27 cellular contexts compared by ENCODE assay signal in the genomic region with DNA sequence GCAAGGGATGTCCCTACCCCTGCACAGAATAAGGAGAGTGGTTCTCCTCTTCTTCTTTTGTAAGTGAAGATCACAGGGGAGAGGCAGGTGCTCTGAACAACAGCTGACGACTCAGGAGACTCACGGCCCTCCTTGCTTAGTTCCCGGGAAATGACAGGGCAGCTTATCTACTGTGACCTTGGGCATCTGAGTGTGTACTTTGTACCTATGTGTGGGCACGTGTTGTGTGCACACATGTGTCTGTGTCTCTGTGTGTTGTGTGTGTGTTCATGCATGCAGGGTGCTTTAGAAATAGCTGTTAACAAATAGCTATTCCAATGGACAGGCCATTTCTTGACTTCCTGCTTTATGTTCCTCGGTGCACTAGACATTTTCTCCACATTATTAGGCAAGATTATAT.
"Had no signal": no experiment of that assay in that cellular context is flagged by ENCODE, and none has a peak within 500 bp of the region (broad histone marks: within the 10 kb centered on the region; RNA-seq: fewer than 3 reads in every experiment).

No MANE protein-coding gene starts in this region.

- FAIRE-seq: colon, endometrium, endothelial cell of umbilical vein, frontal cortex had no signal

- H3K27ac Mint-ChIP-seq: dendritic cell treated with granulocyte-macrophage colony-stimulating factor and Interleukin-4, amounts not matched to agents 40 ng/mL and 50 ng/mL, for 4 days; effector memory CD8-positive, alpha-beta T cell; endodermal cell had no signal

- H3K27me3 Mint-ChIP-seq: dendritic cell treated with granulocyte-macrophage colony-stimulating factor and Interleukin-4, amounts not matched to agents 40 ng/mL and 50 ng/mL, for 4 days had no signal

- H3K9me3 Mint-ChIP-seq: dendritic cell treated with granulocyte-macrophage colony-stimulating factor and Interleukin-4, amounts not matched to agents 40 ng/mL and 50 ng/mL, for 4 days; endodermal cell had no signal

- H3K27me3 ChIP-seq: colonic mucosa, foreskin keratinocyte, gastrocnemius medialis had no signal

- H3K4me1 ChIP-seq: colonic mucosa, esophagus muscularis mucosa, esophagus squamous epithelium, foreskin keratinocyte, gastrocnemius medialis, gastroesophageal sphincter, heart left ventricle had no signal

- H3K4me1 Mint-ChIP-seq: endodermal cell had no signal

- H3K36me3 ChIP-seq: colonic mucosa, esophagus muscularis mucosa, esophagus squamous epithelium, gastrocnemius medialis, gastroesophageal sphincter, heart left ventricle had no signal

- ATAC-seq: effector memory CD8-positive, alpha-beta T cell; esophagus mucosa; foreskin keratinocyte; gastrocnemius medialis; gastroesophageal sphincter had no signal

- H3K4me3 Mint-ChIP-seq: dendritic cell treated with granulocyte-macrophage colony-stimulating factor and Interleukin-4, amounts not matched to agents 40 ng/mL and 50 ng/mL, for 4 days; effector memory CD8-positive, alpha-beta T cell; endodermal cell had no signal

- DNase-seq: colonic mucosa; cortex of kidney; dermis blood vessel endothelial cell; dorsolateral prefrontal cortex; effector CD4-positive, alpha-beta T cell; effector CD8-positive, alpha-beta T cell; effector memory CD4-positive, alpha-beta T cell; effector memory CD8-positive, alpha-beta T cell; erythroblast; esophagus squamous epithelium; foreskin fibroblast; foreskin keratinocyte; foreskin melanocyte; gastrocnemius medialis; glutamatergic neuron; heart left ventricle had no signal

- H3K27ac ChIP-seq: colonic mucosa, coronary artery, dorsolateral prefrontal cortex, epithelial cell of prostate, esophagus muscularis mucosa, esophagus squamous epithelium, foreskin keratinocyte, gastrocnemius medialis, gastroesophageal sphincter, heart left ventricle had no signal

- H3K4me3 ChIP-seq: colonic mucosa, coronary artery, dorsolateral prefrontal cortex, esophagus muscularis mucosa, esophagus squamous epithelium, gastrocnemius medialis, gastroesophageal sphincter, heart left ventricle had no signal

- H3K9me3 ChIP-seq: colonic mucosa, esophagus muscularis mucosa, esophagus squamous epithelium, gastrocnemius medialis, gastroesophageal sphincter, heart left ventricle had no signal
